ENCODE assay signal across 19 cellular contexts in the genomic region with DNA sequence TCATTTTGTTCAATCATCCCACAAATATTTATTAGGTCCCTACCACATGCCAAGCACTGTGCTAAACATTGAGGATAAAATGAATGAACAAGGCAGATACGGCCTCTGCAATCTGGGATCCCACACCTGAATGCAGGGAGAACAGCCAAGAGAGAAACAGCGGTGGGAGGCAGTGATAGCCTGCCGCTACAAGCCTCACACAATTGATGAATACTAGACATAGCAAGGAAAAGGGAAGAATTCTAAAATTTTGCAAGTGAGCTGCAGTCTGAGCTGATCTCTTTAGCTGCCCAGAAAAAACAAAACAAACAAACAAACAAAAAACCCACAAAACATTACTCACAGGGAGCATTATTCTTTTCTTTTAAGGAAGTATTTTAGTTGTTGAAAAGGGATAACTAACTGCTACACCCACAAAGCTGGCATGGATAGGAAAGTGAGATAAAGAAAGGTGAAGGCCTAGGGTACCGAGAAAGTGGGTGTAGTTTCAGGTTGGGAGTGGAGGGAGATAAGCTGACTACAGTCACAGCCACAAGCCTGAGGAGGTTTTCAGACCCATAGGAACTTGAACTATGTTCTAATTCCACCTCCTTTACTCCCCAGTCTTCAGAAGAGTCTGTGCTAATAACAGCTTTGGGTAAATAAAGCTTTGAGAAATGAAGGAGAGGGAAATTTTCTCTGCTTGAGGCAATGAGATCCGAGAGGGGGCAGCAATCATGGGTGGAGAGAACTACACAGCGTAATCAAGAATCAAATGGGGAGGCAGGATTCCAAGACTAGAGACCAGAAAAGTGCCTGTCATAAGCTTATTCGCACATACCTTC.
A peak's percentile ranks its signal among the peaks of the same experiment; 100 is the strongest.
DNase-seq lines count a peak whose midpoint lies in the region; ATAC-seq and TF ChIP-seq lines count a peak whose summit lies in the region.
"Had no signal": no experiment of that assay in that cellular context is flagged by ENCODE, and none has a peak within 500 bp of the region (broad histone marks: within the 10 kb centered on the region; RNA-seq: fewer than 3 reads in every experiment).

No MANE protein-coding gene starts in this region.

- H3K27ac Mint-ChIP-seq in endodermal cell (peak overlapping the region; percentile 5), nephron (peak overlapping the region; percentile 67 to 95 (median 81))
- H3K27ac Mint-ChIP-seq: activated naive CD4-positive, alpha-beta T cell treated with anti-CD3 and anti-CD28 coated beads for 36 hours; CD4-positive, alpha-beta memory T cell; immature natural killer cell had no signal

- peaks cover 34% of the 10 kb centered on the region for H3K4me1 Mint-ChIP-seq in endodermal cell
- H3K4me1 Mint-ChIP-seq in nephron, result peaks cover 28% of the 10 kb centered on the region
- H3K4me1 Mint-ChIP-seq: CD4-positive, alpha-beta memory T cell; central memory CD8-positive, alpha-beta T cell had no signal

- H3K36me3 Mint-ChIP-seq in endodermal cell (ENCODE audit: low read depth), result no peaks in the 10 kb centered on the region
- H3K36me3 Mint-ChIP-seq in nephron (ENCODE audit: low read depth), result peaks cover 5% of the 10 kb centered on the region
- H3K36me3 Mint-ChIP-seq: CD4-positive, alpha-beta memory T cell had no signal

- H3K4me3 ChIP-seq in endodermal cell (ENCODE audit: low read length), result no peak overlapping the region
- H3K4me3 ChIP-seq in gastroesophageal sphincter, result no peak overlapping the region
- H3K4me3 ChIP-seq: GM12878 had no signal

- 85 to 89% methylated on average over 5 to 7 of the region's 7 CpGs for WGBS in endodermal cell (ENCODE audit: insufficient coverage in 1 of 2, insufficient read length in 1 of 2), 2 experiments
- 76 to 88% methylated on average over 3 to 7 of the region's 7 CpGs for WGBS in gastroesophageal sphincter (ENCODE audit: low coverage in 1 of 2), 2 donors

- no peak overlapping the region for H3K9ac ChIP-seq in endodermal cell (ENCODE audit: extremely low read depth, low read length, poor library complexity, severe bottlenecking)

- intact Hi-C loops in left cardiac atrium (cut with DNase I) (no loop called here), left ventricle myocardium superior (cut with micrococcal nuclease) (no loop called here)

- no peaks in the 10 kb centered on the region for H3K9me3 ChIP-seq in endodermal cell (ENCODE audit: control insufficient read depth, low read length)
- no peaks in the 10 kb centered on the region for H3K9me3 ChIP-seq in gastroesophageal sphincter

- TF ChIP-seq POLR2A in gastroesophageal sphincter (IDR thresholded peaks at IDR 0.05), result no peak

- H3K27me3 Mint-ChIP-seq in endodermal cell (ENCODE audit: insufficient read depth), result no peaks in the 10 kb centered on the region
- no peaks in the 10 kb centered on the region for H3K27me3 Mint-ChIP-seq in nephron (ENCODE audit: low read depth)

- H3K9me3 Mint-ChIP-seq in endodermal cell (no peaks in the 10 kb centered on the region), nephron (peaks cover 4% of the 10 kb centered on the region)
- H3K9me3 Mint-ChIP-seq: activated naive CD4-positive, alpha-beta T cell treated with anti-CD3 and anti-CD28 coated beads for 36 hours; central memory CD8-positive, alpha-beta T cell; immature natural killer cell had no signal

- ATAC-seq in left cardiac atrium, result peak; percentile 44 to 64
- ATAC-seq in left ventricle myocardium superior, result no peak
- ATAC-seq in gastroesophageal sphincter, result no peak
- ATAC-seq: GM12878 had no signal

- H3K36me3 ChIP-seq in endodermal cell (ENCODE audit: control insufficient read depth, insufficient read depth, low read length) (no peaks in the 10 kb centered on the region), gastroesophageal sphincter (no peaks in the 10 kb centered on the region)

- no peak for DNase-seq in left cardiac atrium
- DNase-seq in left ventricle myocardium superior, result no peak
- no peak for DNase-seq in endodermal cell
- DNase-seq in stimulated activated CD8-positive, alpha-beta memory T cell treated with anti-CD3 and anti-CD28 coated beads, Interleukin-4, amount 100 ng/mL, for 48 hours, result no peak
- DNase-seq in stimulated activated naive CD4-positive, alpha-beta T cell treated with Interleukin-2 at 50 U/mL for 16 hours (lab: John Stamatoyannopoulos, UW), result no peak
- DNase-seq in GM19238 (ENCODE audit: insufficient read length, low spot score), result no peak
- DNase-seq: activated CD8-positive, alpha-beta memory T cell treated with anti-CD3 and anti-CD28 coated beads, Interleukin-2, amount 50 U/mL, for 48 hours; activated naive CD4-positive, alpha-beta T cell treated with anti-CD3 and anti-CD28 coated beads for 36 hours; CD4-positive, alpha-beta memory T cell; immature natural killer cell; Karpas-422; NCI-H1694 treated with DMSO at 0.1 percent for 48 hours; NCI-H526 treated with DMSO at 0.1 percent for 48 hours; posterior cingulate gyrus; T-helper 2 cell had no signal

- H3K27me3 ChIP-seq in endodermal cell (ENCODE audit: control insufficient read depth, insufficient read depth, low read length, poor library complexity, severe bottlenecking) (no peaks in the 10 kb centered on the region), gastroesophageal sphincter (no peaks in the 10 kb centered on the region)

- H3K4me1 ChIP-seq in endodermal cell (ENCODE audit: control insufficient read depth, insufficient read depth, low read length), result no peaks in the 10 kb centered on the region
- H3K4me1 ChIP-seq in gastroesophageal sphincter, result peaks cover 0 to 15% (median under 1%) of the 10 kb centered on the region in 3 donors

- TF ChIP-seq EP300 in gastroesophageal sphincter (IDR thresholded peaks at IDR 0.05), result no peak

- H3K27ac ChIP-seq in endodermal cell (ENCODE audit: low read depth, low read length) (no peak overlapping the region), gastroesophageal sphincter (no peak overlapping the region)

- peak; percentile 16 for TF ChIP-seq CTCF in endodermal cell (conservative IDR thresholded peaks at IDR 0.05)
- peak in 2 of 3 experiments; percentile 19 to 36 for TF ChIP-seq CTCF in nephron (IDR thresholded peaks at IDR 0.05; ENCODE audit: unreplicated experiment in 3 of 3)
- TF ChIP-seq CTCF in gastroesophageal sphincter (IDR thresholded peaks at IDR 0.05), result no peak

- no peak overlapping the region for H3K4me3 Mint-ChIP-seq in endodermal cell
- peak overlapping the region in 2 of 3 experiments; percentile 7 to 9 for H3K4me3 Mint-ChIP-seq in nephron
- H3K4me3 Mint-ChIP-seq: activated naive CD4-positive, alpha-beta T cell treated with anti-CD3 and anti-CD28 coated beads for 36 hours; CD4-positive, alpha-beta memory T cell; central memory CD8-positive, alpha-beta T cell; immature natural killer cell had no signal

Comparison
In these comparisons a context has a peak if more than half of its experiments do, and no peak if none do; other contexts are left out.
1. ATAC-seq: peak in left cardiac atrium (2 of 2); none in left ventricle myocardium superior (single experiment) and gastroesophageal sphincter (single experiment).
2. CTCF ChIP-seq: peak in endodermal cell (single experiment) and nephron (2 of 3); none in gastroesophageal sphincter (0 of 4).